Comparison of ENCODE assay signal across 25 cellular contexts in genomic region chr22:23754980-23755636, GRCh38. TPM values are rescaled to one million over a fixed set of nuclear protein-coding genes. Genes with fewer than 3 reads are reported as not detected.
DNase-seq lines count a peak whose midpoint lies in the region; ATAC-seq, FAIRE-seq and TF ChIP-seq lines count a peak whose summit lies in the region.
"Had no signal": no experiment of that assay in that cellular context is flagged by ENCODE, and none has a peak within 500 bp of the region (broad histone marks: within the 10 kb centered on the region; RNA-seq: fewer than 3 reads in every experiment).

No MANE protein-coding gene starts in this region.

- H3K9me3 ChIP-seq in OCI-LY7 (ENCODE audit: low read length): no peaks in the 10 kb centered on the region
- H3K9me3 ChIP-seq: gastrocnemius medialis had no signal

- ATAC-seq in GM18909 (IDR thresholded peaks at IDR 0.05; ENCODE audit: poor library complexity, unreplicated experiment): no peak
- ATAC-seq: activated T-cell treated with anti-CD3 and anti-CD28 coated beads, Interleukin-2, amount 50 U/mL, for 4 hours; gastrocnemius medialis; left ventricle myocardium superior had no signal

- TF ChIP-seq CTCF in OCI-LY7 (conservative IDR thresholded peaks at IDR 0.05; ENCODE audit: low read length): no peak

- POLR2A ChIA-PET in OCI-LY7 (lab: Charles Lee): interaction anchor here (0.6 to 2.3 kb wide), 7 partner anchors 12 to 102 kb away, joined by 3 to 8 read pairs (median 4); partner anchors contain the start of gene SLC2A11

- intact Hi-C loops in OCI-LY7 (cut with micrococcal nuclease; ENCODE audit: unreplicated experiment): loop anchor here (5.0 to 10.0 kb wide), 2 partner anchors 92 to 820 kb away; no protein-coding TSS in a partner anchor

- H3K79me2 ChIP-seq in OCI-LY7 (ENCODE audit: insufficient read depth, low read depth, low read length): peaks cover 11% of the 10 kb centered on the region; the same call in 1 of the 2 replicates
- H3K79me2 ChIP-seq: parathyroid adenoma had no signal

- no peaks in the 10 kb centered on the region for H3K9me2 ChIP-seq in OCI-LY7 (ENCODE audit: insufficient read depth, low read length)

- no peaks in the 10 kb centered on the region for H4K20me1 ChIP-seq in OCI-LY7 (ENCODE audit: insufficient read depth, low read length)

- peak overlapping the region; percentile 14; the same call in 1 of the 2 replicates for H2AFZ ChIP-seq in OCI-LY7 (ENCODE audit: low read length)
- H2AFZ ChIP-seq: parathyroid adenoma had no signal

- H3K4me3 ChIP-seq in OCI-LY7 (ENCODE audit: low read depth, low read length, poor library complexity, severe bottlenecking): peak overlapping the region; percentile 78
- H3K4me3 ChIP-seq: coronary artery, gastrocnemius medialis, skin epidermis had no signal

- no peaks in the 10 kb centered on the region; the same call in 1 of the 2 replicates for H3K36me3 ChIP-seq in OCI-LY7 (ENCODE audit: insufficient read depth, low read length)
- H3K36me3 ChIP-seq: gastrocnemius medialis had no signal

- peak; percentile 59 for FAIRE-seq in urothelium cell line (lab: Jason Lieb, UNC)

- peak overlapping the region; percentile 95 for H3K27ac ChIP-seq in OCI-LY7 (ENCODE audit: low read depth, low read length, poor library complexity, severe bottlenecking)
- H3K27ac ChIP-seq: 22Rv1, coronary artery, epithelial cell of prostate, parathyroid adenoma, skin epidermis had no signal

- BruUV-seq in OCI-LY7 (replicated peaks; lab: Mats Ljungman, UMichigan): no TSS peak

- DNase-seq in DMS 273 (lab: John Stamatoyannopoulos, UW; ENCODE audit: unreplicated experiment) (peak; percentile 15), DMS 273 treated with DMSO at 0.1 percent for 48 hours (lab: John Stamatoyannopoulos, UW) (no peak), OCI-LY7 (ENCODE audit: low spot score) (peak; percentile 56), hippocampal formation (lab: John Stamatoyannopoulos, UW) (peak; percentile 9 to 75), urothelium cell line (ENCODE audit: low spot score) (no peak), GM19238 (ENCODE audit: insufficient read length, low spot score) (no peak), epidermal melanocyte (ENCODE audit: insufficient read length, low spot score) (no peak)
- DNase-seq: activated CD4-positive, alpha-beta memory T cell treated with anti-CD3 and anti-CD28 coated beads, Interleukin-2, amount 10 ng/mL, durations not matched to agents 7 days and 5 days; activated T-cell treated with anti-CD3 and anti-CD28 coated beads, Interleukin-2, amount 50 U/mL, for 4 hours; GF-D8; HFFc6; left ventricle myocardium superior; NCI-H1930; NCI-H524; SHP77; stimulated activated CD4-positive, alpha-beta T cell treated with anti-CD3 and anti-CD28 coated beads, Interleukin-4, amount 100 ng/mL, for 1 hour had no signal

- peak overlapping the region; percentile 93 for H3K4me2 ChIP-seq in OCI-LY7 (ENCODE audit: low read length)

- CTCF ChIA-PET in OCI-LY7 (lab: Charles Lee; ENCODE audit: unreplicated experiment): no interaction called here

- peaks cover 54% of the 10 kb centered on the region for H3K4me1 ChIP-seq in OCI-LY7 (ENCODE audit: insufficient read depth, low read length, poor library complexity, severe bottlenecking)
- H3K4me1 ChIP-seq: parathyroid adenoma had no signal

RNA-seq across cellular contexts. Expression of gene VPREB3, which starts 0.9 kb away (rescaled TPM):
- total RNA-seq in OCI-LY7 (2014; rRNA removed; shearing (Covaris generic)): 163 and 241 TPM in 2 replicates
- total RNA-seq in OCI-LY7 (2022): 312 and 333 TPM in 2 replicates
- total RNA-seq: activated CD4-positive, alpha-beta memory T cell treated with anti-CD3 and anti-CD28 coated beads, Interleukin-2, amount 10 ng/mL, durations not matched to agents 7 days and 5 days; activated T-cell treated with anti-CD3 and anti-CD28 coated beads, Interleukin-2, amount 50 U/mL, for 4 hours; HT1080; T-helper 1 cell treated with Interleukin-12 subunit alpha and Interleukin-12 subunit beta and Interleukin-4 antibody, amounts not matched to agents 30 ng/mL and 1 ng/mL, for 36 hours had no signal

RNA-seq across cellular contexts. Expression of gene ZNF70, which starts 4.2 kb away (rescaled TPM):
- 5.1 and 6.0 TPM in 2 replicates for total RNA-seq in OCI-LY7 (2014; rRNA removed; shearing (Covaris generic))
- 8.4 and 8.7 TPM in 2 replicates for total RNA-seq in OCI-LY7 (2022)

RNA-seq across cellular contexts. Expression of gene C22orf15, which starts 7.7 kb away (rescaled TPM):
- 1.0 and 1.7 TPM in 2 replicates for total RNA-seq in OCI-LY7 (2014; rRNA removed; shearing (Covaris generic))
- 0.86 and 1.3 TPM in 2 replicates for total RNA-seq in OCI-LY7 (2022)
- total RNA-seq: gastrocnemius medialis, left ventricle myocardium superior had no signal

RNA-seq across cellular contexts. Expression of gene CHCHD10, which starts 12.7 kb away (rescaled TPM):
- total RNA-seq in OCI-LY7 (2014; rRNA removed; shearing (Covaris generic)): 50.8 and 54.6 TPM in 2 replicates
- 191 and 252 TPM in 2 replicates for total RNA-seq in OCI-LY7 (2022)
- total RNA-seq: HT1080 had no signal

RNA-seq across cellular contexts. Expression of gene MMP11, which starts 17.5 kb away (rescaled TPM):
- total RNA-seq in OCI-LY7 (2014; rRNA removed; shearing (Covaris generic)): 10.0 and 12.9 TPM in 2 replicates
- 6.3 and 9.2 TPM in 2 replicates for total RNA-seq in OCI-LY7 (2022)
- total RNA-seq: HT1080 had no signal

Comparison
In these comparisons a context has a peak if more than half of its experiments do, and no peak if none do; other contexts are left out.
1. DNase-seq: peak in DMS 273 (single experiment), OCI-LY7 (single experiment) and hippocampal formation (2 of 2); none in DMS 273 treated with DMSO at 0.1 percent for 48 hours (single experiment), urothelium cell line (single experiment), GM19238 (single experiment) and epidermal melanocyte (single experiment).